ENCODE assay signal across 17 cellular contexts in genomic region chr5:125492977-125493376, GRCh38.
"Had no signal": no experiment of that assay in that cellular context is flagged by ENCODE, and none has a peak within 500 bp of the region (broad histone marks: within the 10 kb centered on the region; RNA-seq: fewer than 3 reads in every experiment).

No MANE protein-coding gene starts in this region.

- H3K4me3 ChIP-seq: gastroesophageal sphincter, heart left ventricle, mucosa of descending colon, ovary, psoas muscle, skin epidermis, tibial nerve had no signal

- DNase-seq: activated CD4-positive, alpha-beta T cell treated with anti-CD3 and anti-CD28 coated beads for 1 hour; activated CD4-positive, alpha-beta T cell treated with anti-CD3 and anti-CD28 coated beads, Interleukin-2, amount 50 U/mL, for 4 hours; activated gamma-delta T cell treated with Interleukin-2 at 50 U/mL for 16 hours; cerebellar nuclear complex; cortex of kidney; effector CD4-positive, alpha-beta T cell; heart left ventricle; left ventricle myocardium superior; mucosa of descending colon; naive thymus-derived CD8-positive, alpha-beta T cell; ovary; psoas muscle; right cardiac atrium; WERI-Rb-1 had no signal

- ATAC-seq: gastroesophageal sphincter; heart left ventricle; left ventricle myocardium superior; mucosa of descending colon; naive thymus-derived CD8-positive, alpha-beta T cell; right cardiac atrium had no signal
